ENCODE assay signal across 1 cellular context in genomic region chr14:20560961-20561360, GRCh38.
TF ChIP-seq lines count a peak whose summit lies in the region.

Gene RNASE9 (minus strand): TSS chr14:20561047.

TF ChIP-seq in K562, 482 proteins besides CTCF, POLR2A, EP300 and RAD21:
- TF ChIP-seq NFRKB (IDR thresholded peaks at IDR 0.05; ENCODE audit: low read depth) = no peak
- TF ChIP-seq POU5F1 (IDR thresholded peaks at IDR 0.05; ENCODE audit: borderline replicate concordance, low read depth, low read length, partially characterized antibody) = no peak
- TF ChIP-seq RBM25 (IDR thresholded peaks at IDR 0.05; ENCODE audit: low read depth, low read length, severe bottlenecking) = no peak
- no peak for TF ChIP-seq STAT5A (IDR thresholded peaks at IDR 0.05; ENCODE audit: borderline replicate concordance, low read length)
- TF ChIP-seq TARDBP (IDR thresholded peaks at IDR 0.05) = no peak
- no peak for TF ChIP-seq RBM17 (IDR thresholded peaks at IDR 0.05; ENCODE audit: borderline replicate concordance, low read depth, low read length)
